8 cellular contexts compared by ENCODE assay signal in genomic region chr2:211157856-211158463, GRCh38.
DNase-seq lines count a peak whose midpoint lies in the region; ATAC-seq, FAIRE-seq and TF ChIP-seq lines count a peak whose summit lies in the region.

No MANE protein-coding gene starts in this region.

- TF ChIP-seq POLR2A in gastroesophageal sphincter (IDR thresholded peaks at IDR 0.05) (no peak), uterus (IDR thresholded peaks at IDR 0.05) (no peak)

- no peak for ATAC-seq in gastroesophageal sphincter

- no peak overlapping the region for H3K9ac ChIP-seq in GM23248
- 0 out of 2 replicates have a peak overlapping the region, but pooled peaks have one; percentile 11 for H3K9ac ChIP-seq in Karpas-422 (ENCODE audit: low read length)
- H3K9ac ChIP-seq in trophoblast cell (ENCODE audit: low read length), result no peak overlapping the region

- FAIRE-seq in G401.6 (lab: Jason Lieb, UNC), result peak; percentile 85

- intact Hi-C loops in uterus (cut with DNase I; ENCODE audit: low total_unique reads), result no loop called here

- in situ Hi-C loops in GM23248 (cut with MboI), result no loop called here

- no peaks in the 10 kb centered on the region for H3F3A ChIP-seq in GM23248 (ENCODE audit: insufficient read depth)

- no peak overlapping the region for H3K18ac ChIP-seq in trophoblast cell (ENCODE audit: low read length)

- H3K14ac ChIP-seq in trophoblast cell (ENCODE audit: low read length), result no peak overlapping the region

- no peak overlapping the region for H4K91ac ChIP-seq in trophoblast cell (ENCODE audit: low read depth, low read length)

- no peak overlapping the region for H3K23ac ChIP-seq in trophoblast cell (ENCODE audit: low read length)

- H2AK5ac ChIP-seq in trophoblast cell (ENCODE audit: low read length), result no peak overlapping the region

- DNase-seq in GM23248 (peak; percentile 65), Karpas-422 (peak; percentile 94), SHP77 treated with DMSO at 0.1 percent for 48 hours (lab: John Stamatoyannopoulos, UW) (peak; percentile 20), trophoblast cell (peak; percentile 70 to 92), uterus (peak; percentile 15 to 32)
- peak; percentile 26 for DNase-seq in activated T-helper 9 cell treated with anti-CD3 and anti-CD28 coated beads, Interleukin-2, amount 50 U/mL, for 16 hours (ENCODE audit: low read depth)

- H3K4me1 ChIP-seq in GM23248 (ENCODE audit: insufficient read depth) (no peaks in the 10 kb centered on the region), Karpas-422 (ENCODE audit: low read length) (peaks cover 62% of the 10 kb centered on the region), gastroesophageal sphincter (no peaks in the 10 kb centered on the region), trophoblast cell (ENCODE audit: control insufficient read depth in 1 of 2, insufficient read depth in 2 of 2, low read length in 2 of 2) (no peaks in the 10 kb centered on the region), uterus (no peaks in the 10 kb centered on the region)

- TF ChIP-seq EP300 in gastroesophageal sphincter (IDR thresholded peaks at IDR 0.05), result no peak

- H2AFZ ChIP-seq in GM23248 (no peak overlapping the region), Karpas-422 (ENCODE audit: low read length) (0 out of 2 replicates have a peak overlapping the region, but pooled peaks have one; percentile 4), trophoblast cell (ENCODE audit: insufficient read depth, low read length, poor library complexity) (no peak overlapping the region)

- H3K9me2 ChIP-seq in GM23248 (ENCODE audit: insufficient read depth) (no peaks in the 10 kb centered on the region), Karpas-422 (replicated peaks; ENCODE audit: insufficient read depth, low read length) (no peaks in the 10 kb centered on the region)

- TF ChIP-seq CTCF in gastroesophageal sphincter (IDR thresholded peaks at IDR 0.05), result peak; percentile 30 to 66 (median 44)
- TF ChIP-seq CTCF in uterus (IDR thresholded peaks at IDR 0.05), result peak; percentile 31 to 65 (median 46)

- H3K4me2 ChIP-seq in GM23248 (ENCODE audit: unreplicated experiment) (no peak overlapping the region), Karpas-422 (ENCODE audit: low read depth, low read length, poor library complexity, severe bottlenecking) (peak overlapping the region; percentile 63), trophoblast cell (ENCODE audit: low read length) (no peak overlapping the region)

- no peak overlapping the region for H2BK5ac ChIP-seq in trophoblast cell (ENCODE audit: low read depth, low read length, poor library complexity)

- no peak overlapping the region for H3K4me3 ChIP-seq in GM23248
- peak overlapping the region; percentile 28 for H3K4me3 ChIP-seq in Karpas-422 (ENCODE audit: low read length)
- no peak overlapping the region for H3K4me3 ChIP-seq in gastroesophageal sphincter
- H3K4me3 ChIP-seq in trophoblast cell (ENCODE audit: low read depth, low read length), result no peak overlapping the region
- H3K4me3 ChIP-seq in uterus, result no peak overlapping the region

- no peak overlapping the region for H4K12ac ChIP-seq in trophoblast cell (ENCODE audit: low read depth, low read length)

- H3K27me3 ChIP-seq in GM23248 (replicated peaks; ENCODE audit: insufficient read depth), result no peaks in the 10 kb centered on the region
- no peaks in the 10 kb centered on the region for H3K27me3 ChIP-seq in Karpas-422 (ENCODE audit: low read length)
- H3K27me3 ChIP-seq in gastroesophageal sphincter, result no peaks in the 10 kb centered on the region
- H3K27me3 ChIP-seq in trophoblast cell (ENCODE audit: insufficient read depth, low read length), result no peaks in the 10 kb centered on the region
- H3K27me3 ChIP-seq in uterus, result no peaks in the 10 kb centered on the region

- H2BK120ac ChIP-seq in trophoblast cell (ENCODE audit: insufficient read depth, low read length, poor library complexity), result no peak overlapping the region

- no peak overlapping the region for H2BK12ac ChIP-seq in trophoblast cell (ENCODE audit: low read length)

- H3K4ac ChIP-seq in trophoblast cell (ENCODE audit: low read depth, low read length), result no peak overlapping the region

- no peaks in the 10 kb centered on the region for H3K79me1 ChIP-seq in trophoblast cell (ENCODE audit: low read length)

- H3K36me3 ChIP-seq in GM23248 (ENCODE audit: low read depth), result no peaks in the 10 kb centered on the region
- H3K36me3 ChIP-seq in Karpas-422 (ENCODE audit: insufficient read depth, low read length), result no peaks in the 10 kb centered on the region
- H3K36me3 ChIP-seq in gastroesophageal sphincter, result no peaks in the 10 kb centered on the region
- H3K36me3 ChIP-seq in trophoblast cell (ENCODE audit: control insufficient read depth in 1 of 2, insufficient read depth in 2 of 2, low read length in 2 of 2), result no peaks in the 10 kb centered on the region
- no peaks in the 10 kb centered on the region for H3K36me3 ChIP-seq in uterus

- H3K9me3 ChIP-seq in GM23248 (ENCODE audit: low read depth), result no peaks in the 10 kb centered on the region
- no peaks in the 10 kb centered on the region for H3K9me3 ChIP-seq in Karpas-422 (ENCODE audit: low read length)
- no peaks in the 10 kb centered on the region for H3K9me3 ChIP-seq in gastroesophageal sphincter
- no peaks in the 10 kb centered on the region for H3K9me3 ChIP-seq in trophoblast cell (ENCODE audit: insufficient read depth, low read depth, low read length)
- H3K9me3 ChIP-seq in uterus, result no peaks in the 10 kb centered on the region

- H3K27ac ChIP-seq in GM23248 (no peak overlapping the region), Karpas-422 (ENCODE audit: low read length) (peak overlapping the region; percentile 79), gastroesophageal sphincter (no peak overlapping the region), trophoblast cell (ENCODE audit: low read depth, low read length) (no peak overlapping the region), uterus (no peak overlapping the region)

- H4K8ac ChIP-seq in trophoblast cell (ENCODE audit: low read depth, low read length), result no peak overlapping the region

- no peaks in the 10 kb centered on the region for H3K79me2 ChIP-seq in GM23248 (ENCODE audit: insufficient read depth)
- no peaks in the 10 kb centered on the region for H3K79me2 ChIP-seq in Karpas-422 (ENCODE audit: low read length)
- no peaks in the 10 kb centered on the region for H3K79me2 ChIP-seq in trophoblast cell (ENCODE audit: control insufficient read depth, insufficient read depth, low read length, poor library complexity)

- 3 to 4% methylated on average over 5 of the region's 5 CpGs for WGBS in GM23248 (ENCODE audit: low coverage in 1 of 2, low lambda C conversion rate in 2 of 2, missing lambda C conversion rate in 2 of 2), 2 experiments
- 28 to 37% methylated on average over 5 of the region's 5 CpGs for WGBS in gastroesophageal sphincter (ENCODE audit: low coverage in 1 of 2), 2 donors
- WGBS in trophoblast cell (ENCODE audit: extremely low coverage, insufficient coverage, insufficient read length), result no CpG with 5 or more reads among the region's 5 CpGs

- H4K20me1 ChIP-seq in GM23248 (ENCODE audit: insufficient read depth) (no peaks in the 10 kb centered on the region), Karpas-422 (ENCODE audit: insufficient read depth, low read depth, low read length) (no peaks in the 10 kb centered on the region)

Comparison
In these comparisons a context has a peak if more than half of its experiments do, and no peak if none do; other contexts are left out.
1. DNase-seq: peak in every context shown above with its lines; median percentile 94 in Karpas-422; 81 in trophoblast cell; 65 in GM23248; 26 in activated T-helper 9 cell treated with anti-CD3 and anti-CD28 coated beads, Interleukin-2, amount 50 U/mL, for 16 hours; 24 in uterus; 20 in SHP77 treated with DMSO at 0.1 percent for 48 hours.